12 cellular contexts compared by ENCODE assay signal in the genomic region with DNA sequence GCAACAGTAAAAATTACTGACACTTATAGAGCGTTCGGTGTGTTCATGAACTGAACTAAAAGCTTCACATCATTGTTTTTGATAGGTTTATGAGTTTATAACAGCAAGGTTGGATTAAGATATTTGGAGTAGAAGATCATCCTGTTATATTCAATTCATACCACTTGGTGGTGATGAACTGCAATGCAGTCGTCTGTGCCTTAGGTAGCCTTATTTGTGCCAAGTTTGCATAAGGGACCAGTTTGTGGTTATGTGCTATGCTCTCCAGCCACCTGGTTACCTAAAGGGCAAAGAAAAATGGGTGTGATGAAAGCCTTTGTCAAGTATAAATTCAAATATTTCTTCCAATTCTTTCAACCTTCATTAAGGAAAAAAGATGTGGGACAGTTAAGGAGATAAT.
A peak's percentile ranks its signal among the peaks of the same experiment; 100 is the strongest.
DNase-seq lines count a peak whose midpoint lies in the region; ATAC-seq and TF ChIP-seq lines count a peak whose summit lies in the region.
"Had no signal": no experiment of that assay in that cellular context is flagged by ENCODE, and none has a peak within 500 bp of the region (broad histone marks: within the 10 kb centered on the region; RNA-seq: fewer than 3 reads in every experiment).

No MANE protein-coding gene starts in this region.

- H3K27ac ChIP-seq in A673 (ENCODE audit: low read depth, low read length, poor library complexity, severe bottlenecking) (no peak overlapping the region), PC-9 (no peak overlapping the region), ovary (no peak overlapping the region)

- TF ChIP-seq EP300 in ovary (IDR thresholded peaks at IDR 0.05), result no peak

- no peak for DNase-seq in A673 (ENCODE audit: low spot score)
- peak; percentile 16 for DNase-seq in ELR (ENCODE audit: low read depth)
- peak; percentile 15 for DNase-seq in NCI-H2029 (lab: John Stamatoyannopoulos, UW)
- DNase-seq in WTC11 (ENCODE audit: low spot score), result no peak
- DNase-seq in PC-9, result no peak
- DNase-seq in ovary, result no peak
- DNase-seq in activated CD4-positive, CD25-positive, alpha-beta regulatory T cell (lab: John Stamatoyannopoulos, UW), result no peak
- DNase-seq: activated CD4-positive, alpha-beta memory T cell treated with anti-CD3 and anti-CD28 coated beads, Interleukin-2, amount 10 ng/mL, durations not matched to agents 7 days and 5 days; activated gamma-delta T cell; effector memory CD8-positive, alpha-beta T cell had no signal

- no peaks in the 10 kb centered on the region for H3K4me1 Mint-ChIP-seq in WTC11
- H3K4me1 Mint-ChIP-seq: activated CD4-positive, alpha-beta memory T cell treated with anti-CD3 and anti-CD28 coated beads, Interleukin-2, amount 10 ng/mL, durations not matched to agents 7 days and 5 days; nephron had no signal

- no peak for TF ChIP-seq POLR2A in ovary (IDR thresholded peaks at IDR 0.05)

- ATAC-seq in WTC11, result peak; percentile 74
- no peak for ATAC-seq in HG03045 (IDR thresholded peaks at IDR 0.05; ENCODE audit: unreplicated experiment)
- ATAC-seq: effector memory CD8-positive, alpha-beta T cell had no signal

- H3K4me2 ChIP-seq in PC-9, result no peak overlapping the region

- H3K9me2 ChIP-seq in PC-9 (ENCODE audit: insufficient read depth), result no peaks in the 10 kb centered on the region

- H3K36me3 ChIP-seq in A673 (ENCODE audit: insufficient read depth, low read length, poor library complexity, severe bottlenecking) (no peaks in the 10 kb centered on the region), PC-9 (ENCODE audit: low read depth) (no peaks in the 10 kb centered on the region), ovary (no peaks in the 10 kb centered on the region)

- peak; percentile 25; the same call in 1 of the 2 replicates for TF ChIP-seq CTCF in A673 (conservative IDR thresholded peaks at IDR 0.05; ENCODE audit: low read depth, low read length)
- TF ChIP-seq CTCF in WTC11 (IDR thresholded peaks at IDR 0.05), result no peak
- no peak; the same call in 1 of the 2 replicates for TF ChIP-seq CTCF in PC-9 (conservative IDR thresholded peaks at IDR 0.05)
- no peak for TF ChIP-seq CTCF in ovary (IDR thresholded peaks at IDR 0.05)

- WGBS in ovary, 3 donors, result 30 to 66% (median 65%) methylated on average over 3 of the region's 3 CpGs

- H3K27ac Mint-ChIP-seq in WTC11, result no peak overlapping the region
- H3K27ac Mint-ChIP-seq: activated CD4-positive, alpha-beta memory T cell treated with anti-CD3 and anti-CD28 coated beads, Interleukin-2, amount 10 ng/mL, durations not matched to agents 7 days and 5 days; effector memory CD8-positive, alpha-beta T cell; nephron had no signal

- H2AFZ ChIP-seq in PC-9, result no peak overlapping the region

- H3K79me2 ChIP-seq in PC-9 (ENCODE audit: low read depth), result no peaks in the 10 kb centered on the region

- no peak overlapping the region for H3K4me3 Mint-ChIP-seq in WTC11
- H3K4me3 Mint-ChIP-seq: activated CD4-positive, alpha-beta memory T cell treated with anti-CD3 and anti-CD28 coated beads, Interleukin-2, amount 10 ng/mL, durations not matched to agents 7 days and 5 days; effector memory CD8-positive, alpha-beta T cell; nephron had no signal

- no peaks in the 10 kb centered on the region for H3K27me3 Mint-ChIP-seq in WTC11 (ENCODE audit: low read depth)
- H3K27me3 Mint-ChIP-seq: activated CD4-positive, alpha-beta memory T cell treated with anti-CD3 and anti-CD28 coated beads, Interleukin-2, amount 10 ng/mL, durations not matched to agents 7 days and 5 days; effector memory CD8-positive, alpha-beta T cell had no signal

- H3K4me3 ChIP-seq in A673 (ENCODE audit: low read depth, low read length, poor library complexity, severe bottlenecking), result no peak overlapping the region
- no peak overlapping the region for H3K4me3 ChIP-seq in PC-9
- no peak overlapping the region for H3K4me3 ChIP-seq in ovary

- H4K20me1 ChIP-seq in PC-9 (ENCODE audit: insufficient read depth), result no peaks in the 10 kb centered on the region

- BruUV-seq in A673 (replicated peaks; lab: Mats Ljungman, UMichigan), result no TSS peak
- BruUV-seq in PC-9 (replicated peaks; lab: Mats Ljungman, UMichigan), result no TSS peak

- H3K4me1 ChIP-seq in A673 (ENCODE audit: insufficient read depth, low read length, poor library complexity, severe bottlenecking) (no peaks in the 10 kb centered on the region), PC-9 (replicated peaks; ENCODE audit: insufficient read depth) (no peaks in the 10 kb centered on the region), ovary (ENCODE audit: insufficient read depth) (no peaks in the 10 kb centered on the region)

- H3F3A ChIP-seq in PC-9 (ENCODE audit: insufficient read depth, low read depth), result no peaks in the 10 kb centered on the region

- intact Hi-C loops in A673 (cut with micrococcal nuclease; ENCODE audit: unreplicated experiment), result no loop called here
- intact Hi-C loops in PC-9 (cut with micrococcal nuclease; ENCODE audit: unreplicated experiment), result no loop called here
- intact Hi-C loops in ovary (cut with DNase I), result no loop called here

- H3K9me3 ChIP-seq in A673 (ENCODE audit: low read depth, low read length, poor library complexity, severe bottlenecking), result no peaks in the 10 kb centered on the region
- H3K9me3 ChIP-seq in PC-9 (ENCODE audit: insufficient read depth, low read depth), result no peaks in the 10 kb centered on the region
- H3K9me3 ChIP-seq in ovary, result no peaks in the 10 kb centered on the region

- POLR2A ChIA-PET in A673 (lab: Charles Lee; ENCODE audit: low non-redundant PET), result no interaction called here
- POLR2A ChIA-PET in WTC11 (lab: Charles Lee), result no interaction called here
- POLR2A ChIA-PET in PC-9 (lab: Charles Lee; ENCODE audit: unreplicated experiment), result no interaction called here

- CTCF ChIA-PET in A673 (lab: Charles Lee), result no interaction called here
- CTCF ChIA-PET in WTC11 (lab: Charles Lee), result no interaction called here
- CTCF ChIA-PET in PC-9 (lab: Charles Lee), result no interaction called here

- H3K27me3 ChIP-seq in A673 (replicated peaks; ENCODE audit: insufficient read depth, low read depth, low read length, poor library complexity) (no peaks in the 10 kb centered on the region), PC-9 (ENCODE audit: insufficient read depth, low read depth) (no peaks in the 10 kb centered on the region), ovary (no peaks in the 10 kb centered on the region)

- no peaks in the 10 kb centered on the region for H3K9me3 Mint-ChIP-seq in WTC11
- H3K9me3 Mint-ChIP-seq: activated CD4-positive, alpha-beta memory T cell treated with anti-CD3 and anti-CD28 coated beads, Interleukin-2, amount 10 ng/mL, durations not matched to agents 7 days and 5 days; nephron had no signal

- no peaks in the 10 kb centered on the region for H3K36me3 Mint-ChIP-seq in WTC11

TF ChIP-seq in WTC11, 78 proteins besides CTCF, POLR2A, EP300 and RAD21 (continues in another document):
- TF ChIP-seq GTF2I (CRISPR knock-in tag; conservative IDR thresholded peaks at IDR 0.05) (no peak), E2F1 (CRISPR knock-in tag; IDR thresholded peaks at IDR 0.05) (no peak), NR3C1 (CRISPR knock-in tag; conservative IDR thresholded peaks at IDR 0.05; ENCODE audit: low read depth) (no peak), TEAD1 (CRISPR knock-in tag; IDR thresholded peaks at IDR 0.05) (no peak), ZNF512 (CRISPR knock-in tag; IDR thresholded peaks at IDR 0.05; ENCODE audit: borderline replicate concordance) (no peak)
- TF ChIP-seq, protein P1, sequence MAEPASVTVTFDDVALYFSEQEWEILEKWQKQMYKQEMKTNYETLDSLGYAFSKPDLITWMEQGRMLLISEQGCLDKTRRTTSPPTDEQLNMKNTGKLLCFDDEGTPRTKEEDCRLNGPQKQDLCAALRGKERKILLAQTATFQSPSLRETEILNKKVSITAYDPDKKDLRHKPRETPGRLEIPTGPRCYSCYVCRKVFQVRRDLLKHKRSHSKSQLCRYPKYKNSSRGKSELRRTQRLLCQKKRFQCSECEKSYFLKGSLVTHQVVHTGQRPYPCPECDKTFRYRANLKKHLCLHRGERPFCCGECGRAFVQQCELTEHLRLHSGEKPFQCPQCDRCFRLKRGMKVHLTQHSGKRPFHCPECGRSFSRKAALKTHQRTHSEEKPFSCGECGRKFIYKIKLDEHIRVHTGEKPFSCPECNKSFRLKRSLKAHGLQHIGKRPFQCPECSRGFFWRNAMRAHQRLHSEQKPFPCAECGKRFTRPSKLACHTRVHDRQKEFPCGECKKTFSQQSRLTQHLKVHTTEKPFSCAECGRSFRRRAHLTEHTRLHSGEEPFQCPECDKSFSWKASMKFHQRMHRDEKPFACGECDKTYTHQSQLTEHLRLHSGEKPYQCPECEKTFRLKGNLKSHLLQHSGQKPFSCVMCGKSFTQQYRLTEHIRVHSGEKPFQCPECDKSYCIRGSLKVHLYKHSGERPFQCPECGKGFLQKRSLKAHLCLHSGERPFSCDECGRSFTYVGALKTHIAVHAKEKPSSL (CRISPR knock-in tag; conservative IDR thresholded peaks at IDR 0.05), result no peak

Comparison
In these comparisons a context has a peak if more than half of its experiments do, and no peak if none do; other contexts are left out.
1. DNase-seq: peak in ELR (single experiment) and NCI-H2029 (single experiment); none in A673 (single experiment), WTC11 (single experiment), PC-9 (0 of 2), ovary (0 of 5) and activated CD4-positive, CD25-positive, alpha-beta regulatory T cell (0 of 4).